26 cellular contexts compared by ENCODE assay signal in genomic region chr16:87310610-87311009, GRCh38.
"Had no signal": no experiment of that assay in that cellular context is flagged by ENCODE, and none has a peak within 500 bp of the region (broad histone marks: within the 10 kb centered on the region; RNA-seq: fewer than 3 reads in every experiment).

No MANE protein-coding gene starts in this region.

- H3K9me3 Mint-ChIP-seq: activated T-cell treated with anti-CD3 and anti-CD28 coated beads, Interleukin-2, amount 50 U/mL, for 72 hours; dendritic cell treated with granulocyte-macrophage colony-stimulating factor and Interleukin-4, amounts not matched to agents 40 ng/mL and 50 ng/mL, for 4 days; nephron had no signal

- H3K4me1 Mint-ChIP-seq: activated naive CD8-positive, alpha-beta T cell treated with anti-CD3 and anti-CD28 coated beads for 36 hours; nephron had no signal

- H3K27me3 Mint-ChIP-seq: activated naive CD8-positive, alpha-beta T cell treated with anti-CD3 and anti-CD28 coated beads for 36 hours; dendritic cell treated with granulocyte-macrophage colony-stimulating factor and Interleukin-4, amounts not matched to agents 40 ng/mL and 50 ng/mL, for 4 days; stimulated activated naive CD8-positive, alpha-beta T cell treated with anti-CD3 and anti-CD28 coated beads, Interleukin-15, Interleukin-2, amounts not matched to agents 100 ng/mL and 50 ng/mL, for 24 hours; type B pancreatic cell had no signal

- DNase-seq: activated naive CD4-positive, alpha-beta T cell treated with Interleukin-2 at 50 U/mL for 16 hours; activated naive CD8-positive, alpha-beta T cell treated with anti-CD3 and anti-CD28 coated beads for 36 hours; activated T-cell treated with anti-CD3 and anti-CD28 coated beads for 4 hours; activated T-cell treated with anti-CD3 and anti-CD28 coated beads, Interleukin-2, amount 50 U/mL, for 72 hours; amniotic stem cell; brain microvascular endothelial cell; central memory CD4-positive, alpha-beta T cell; foreskin keratinocyte; heart right ventricle; kidney glomerular epithelial cell; left ventricle myocardium inferior; mucosa of descending colon; stimulated activated CD4-positive, alpha-beta T cell treated with anti-CD3 and anti-CD28 coated beads, Interleukin-2, amount 100 ng/mL, for 48 hours; substantia nigra had no signal

- H3K4me3 ChIP-seq: esophagus muscularis mucosa, heart right ventricle, left ventricle myocardium inferior, mucosa of descending colon, pancreas, prostate gland, vagina had no signal

- H3K9me3 ChIP-seq: mucosa of descending colon, neutrophil, pancreas, prostate gland, vagina had no signal

- H3K4me3 Mint-ChIP-seq: activated naive CD8-positive, alpha-beta T cell treated with anti-CD3 and anti-CD28 coated beads for 36 hours; activated T-cell treated with anti-CD3 and anti-CD28 coated beads, Interleukin-2, amount 50 U/mL, for 72 hours; dendritic cell treated with granulocyte-macrophage colony-stimulating factor and Interleukin-4, amounts not matched to agents 40 ng/mL and 50 ng/mL, for 4 days; endodermal cell; nephron; stimulated activated naive CD8-positive, alpha-beta T cell treated with anti-CD3 and anti-CD28 coated beads, Interleukin-15, Interleukin-2, amounts not matched to agents 100 ng/mL and 50 ng/mL, for 24 hours; type B pancreatic cell; WTC11 had no signal

- H3K27ac Mint-ChIP-seq: activated naive CD8-positive, alpha-beta T cell treated with anti-CD3 and anti-CD28 coated beads for 36 hours; dendritic cell treated with granulocyte-macrophage colony-stimulating factor and Interleukin-4, amounts not matched to agents 40 ng/mL and 50 ng/mL, for 4 days; endodermal cell; nephron; stimulated activated naive CD8-positive, alpha-beta T cell treated with anti-CD3 and anti-CD28 coated beads, Interleukin-15, Interleukin-2, amounts not matched to agents 100 ng/mL and 50 ng/mL, for 24 hours; type B pancreatic cell; WTC11 had no signal

- ATAC-seq: activated T-cell treated with anti-CD3 and anti-CD28 coated beads, Interleukin-2, amount 50 U/mL, for 72 hours; foreskin keratinocyte; mucosa of descending colon; pancreas; WTC11 had no signal

- H3K27me3 ChIP-seq: brain microvascular endothelial cell, esophagus muscularis mucosa, foreskin keratinocyte, heart right ventricle, neutrophil, pancreas, vagina had no signal

- H3K27ac ChIP-seq: brain microvascular endothelial cell, esophagus muscularis mucosa, foreskin keratinocyte, heart right ventricle, left ventricle myocardium inferior, neutrophil, pancreas, prostate gland, vagina had no signal

- H3K36me3 ChIP-seq: brain microvascular endothelial cell, esophagus muscularis mucosa, heart right ventricle, left ventricle myocardium inferior, neutrophil, pancreas, prostate gland, vagina had no signal

- H3K4me1 ChIP-seq: esophagus muscularis mucosa, heart right ventricle, left ventricle myocardium inferior, pancreas, prostate gland, vagina had no signal

- FAIRE-seq: astrocyte, pancreas had no signal
